ENCODE assay signal across 21 cellular contexts in genomic region chr6:24069546-24069945, GRCh38.
A peak's percentile ranks its signal among the peaks of the same experiment; 100 is the strongest.
DNase-seq lines count a peak whose midpoint lies in the region; TF ChIP-seq lines count a peak whose summit lies in the region.
"Had no signal": no experiment of that assay in that cellular context is flagged by ENCODE, and none has a peak within 500 bp of the region (broad histone marks: within the 10 kb centered on the region; RNA-seq: fewer than 3 reads in every experiment).

No MANE protein-coding gene starts in this region.

- no peaks in the 10 kb centered on the region for H3K36me3 ChIP-seq in SK-N-MC (ENCODE audit: insufficient read depth, low read length)
- no peaks in the 10 kb centered on the region for H3K36me3 ChIP-seq in brain microvascular endothelial cell (replicated peaks)
- H3K36me3 ChIP-seq: SJCRH30 had no signal

- H3K27ac ChIP-seq in SK-N-MC (no peak overlapping the region), brain microvascular endothelial cell (no peak overlapping the region)
- H3K27ac ChIP-seq: C4-2B, HL-60, PC-9, SJCRH30 had no signal

- no peak overlapping the region for H3K27ac Mint-ChIP-seq in activated T-cell treated with anti-CD3 and anti-CD28 coated beads, Interleukin-2, amount 50 U/mL, for 24 hours
- H3K27ac Mint-ChIP-seq: B cell; CD8-positive, alpha-beta memory T cell; T-cell had no signal

- no peaks in the 10 kb centered on the region for H3K27me3 ChIP-seq in brain microvascular endothelial cell (replicated peaks)
- H3K27me3 ChIP-seq: SJCRH30 had no signal

- no peaks in the 10 kb centered on the region for H3K9me3 Mint-ChIP-seq in activated T-cell treated with anti-CD3 and anti-CD28 coated beads, Interleukin-2, amount 50 U/mL, for 24 hours

- no peak overlapping the region for H3K9ac ChIP-seq in SK-N-MC (ENCODE audit: insufficient read length)

- H3K4me3 ChIP-seq in SK-N-MC: 0 out of 2 replicates have a peak overlapping the region, but pooled peaks have one; percentile 7
- H3K4me3 ChIP-seq in brain microvascular endothelial cell (ENCODE audit: low read depth, low read length): no peak overlapping the region
- H3K4me3 ChIP-seq: PC-9, SJCRH30 had no signal

- in situ Hi-C loops in brain microvascular endothelial cell (cut with HindIII; ENCODE audit: low pct_ligation_motif_present, low sequenced_read_pairs): no loop called here

- DNase-seq in DMS 273 (lab: John Stamatoyannopoulos, UW; ENCODE audit: unreplicated experiment): peak; percentile 34
- peak; percentile 92 for DNase-seq in DMS79 (lab: John Stamatoyannopoulos, UW)
- peak; percentile 35 to 47 for DNase-seq in NCI-H446 (lab: John Stamatoyannopoulos, UW)
- peak; percentile 12 for DNase-seq in SK-N-MC (ENCODE audit: low read depth, low spot score)
- no peak for DNase-seq in stimulated activated CD4-positive, alpha-beta T cell treated with anti-CD3 and anti-CD28 coated beads, Interleukin-15, amount 100 ng/mL, for 24 hours
- DNase-seq in brain microvascular endothelial cell: no peak
- no peak for DNase-seq in activated T-cell treated with anti-CD3 and anti-CD28 coated beads, Interleukin-2, amount 50 U/mL, for 24 hours
- DNase-seq in T-helper 9 cell: no peak
- DNase-seq: CD8-positive, alpha-beta memory T cell; DMS153; NCI-H1105; NCI-H1436 treated with DMSO at 0.1 percent for 48 hours; NCI-H2171; NCI-H510A; NK-92 treated with Interleukin-12 subunit alpha and Interleukin-12 subunit beta, amount 100 ng/mL, for 24 hours; PC-9; SJCRH30; T-cell had no signal

- TF ChIP-seq CTCF in brain microvascular endothelial cell (IDR thresholded peaks at IDR 0.05; ENCODE audit: low read depth, low read length, missing control alignments): no peak

- no peaks in the 10 kb centered on the region for H3K9me3 ChIP-seq in SK-N-MC (ENCODE audit: low read depth, low read length)
- H3K9me3 ChIP-seq: SJCRH30 had no signal

- no peak overlapping the region for H3K4me3 Mint-ChIP-seq in activated T-cell treated with anti-CD3 and anti-CD28 coated beads, Interleukin-2, amount 50 U/mL, for 24 hours
- H3K4me3 Mint-ChIP-seq: B cell; CD8-positive, alpha-beta memory T cell; T-cell had no signal

- H3K4me1 Mint-ChIP-seq in activated T-cell treated with anti-CD3 and anti-CD28 coated beads, Interleukin-2, amount 50 U/mL, for 24 hours (ENCODE audit: low read depth): no peaks in the 10 kb centered on the region
- H3K4me1 Mint-ChIP-seq: B cell had no signal

- no peaks in the 10 kb centered on the region for H3K36me3 Mint-ChIP-seq in activated T-cell treated with anti-CD3 and anti-CD28 coated beads, Interleukin-2, amount 50 U/mL, for 24 hours (ENCODE audit: low read depth)
- H3K36me3 Mint-ChIP-seq: CD8-positive, alpha-beta memory T cell; T-cell had no signal

- no peaks in the 10 kb centered on the region for H3K27me3 Mint-ChIP-seq in activated T-cell treated with anti-CD3 and anti-CD28 coated beads, Interleukin-2, amount 50 U/mL, for 24 hours
- H3K27me3 Mint-ChIP-seq: B cell had no signal

Comparison
In these comparisons a context has a peak if more than half of its experiments do, and no peak if none do; other contexts are left out.
1. DNase-seq: peak in DMS 273 (single experiment), DMS79 (single experiment), NCI-H446 (2 of 2) and SK-N-MC (single experiment); none in stimulated activated CD4-positive, alpha-beta T cell treated with anti-CD3 and anti-CD28 coated beads, Interleukin-15, amount 100 ng/mL, for 24 hours (single experiment), brain microvascular endothelial cell (single experiment), activated T-cell treated with anti-CD3 and anti-CD28 coated beads, Interleukin-2, amount 50 U/mL, for 24 hours (single experiment) and T-helper 9 cell (single experiment).